Comparison of ENCODE assay signal across 13 cellular contexts in genomic region chr18:59961086-59961485, GRCh38.
DNase-seq lines count a peak whose midpoint lies in the region; ATAC-seq, FAIRE-seq and TF ChIP-seq lines count a peak whose summit lies in the region.
"Had no signal": no experiment of that assay in that cellular context is flagged by ENCODE, and none has a peak within 500 bp of the region (broad histone marks: within the 10 kb centered on the region; RNA-seq: fewer than 3 reads in every experiment).

No MANE protein-coding gene starts in this region.

- WGBS in testis, 2 donors: 71 to 86% methylated on average over 4 of the region's 4 CpGs

- H3K36me3 ChIP-seq in upper lobe of right lung (no peaks in the 10 kb centered on the region), testis (ENCODE audit: low read depth, missing control alignments) (no peaks in the 10 kb centered on the region)
- H3K36me3 ChIP-seq: heart right ventricle, SJSA1 had no signal

- TF ChIP-seq POLR2A in testis (IDR thresholded peaks at IDR 0.05): no peak

- FAIRE-seq in D721Med (lab: Jason Lieb, UNC): no peak
- FAIRE-seq: A549 had no signal

- H3K27ac ChIP-seq in upper lobe of right lung: no peak overlapping the region
- H3K27ac ChIP-seq in testis: no peak overlapping the region
- H3K27ac ChIP-seq: A549, heart right ventricle, psoas muscle, SJSA1 had no signal

- no peaks in the 10 kb centered on the region for H3K4me1 ChIP-seq in upper lobe of right lung
- no peaks in the 10 kb centered on the region for H3K4me1 ChIP-seq in testis
- H3K4me1 ChIP-seq: psoas muscle had no signal

- H3K9me3 ChIP-seq in upper lobe of right lung (no peaks in the 10 kb centered on the region), testis (no peaks in the 10 kb centered on the region)
- H3K9me3 ChIP-seq: A549, heart right ventricle, psoas muscle, SJSA1 had no signal

- TF ChIP-seq CTCF in upper lobe of right lung (IDR thresholded peaks at IDR 0.05) (no peak), D721Med (IDR thresholded peaks at IDR 0.05; ENCODE audit: insufficient read depth, missing control alignments) (no peak), testis (IDR thresholded peaks at IDR 0.05) (no peak)

- intact Hi-C loops in upper lobe of right lung (cut with DNase I) (no loop called here), testis (cut with DNase I; ENCODE audit: low total_unique reads) (no loop called here)

- ATAC-seq in HG02981 (IDR thresholded peaks at IDR 0.05; ENCODE audit: unreplicated experiment) (peak; percentile 91), upper lobe of right lung (peak; percentile 71)
- no peak for ATAC-seq in activated CD4-positive, CD25-positive, alpha-beta regulatory T cell treated with anti-CD3 and anti-CD28 coated beads, Interleukin-2, amount 50 U/mL, for 24 hours
- ATAC-seq: A549, heart right ventricle, psoas muscle had no signal

- DNase-seq in NCI-H2107 treated with DMSO at 0.1 percent for 48 hours (lab: John Stamatoyannopoulos, UW; ENCODE audit: unreplicated experiment) (peak; percentile 43), NCI-H2107 (lab: John Stamatoyannopoulos, UW) (no peak), NCI-H526 (lab: John Stamatoyannopoulos, UW) (peak; percentile 75 to 83), upper lobe of right lung (no peak), D721Med (ENCODE audit: insufficient read length, low spot score) (no peak), testis (no peak)
- DNase-seq: activated naive CD8-positive, alpha-beta T cell treated with anti-CD3 and anti-CD28 coated beads, Interleukin-2, amount 10 ng/mL, durations not matched to agents 7 days and 5 days; heart right ventricle; psoas muscle had no signal

- H3K4me3 ChIP-seq in upper lobe of right lung (no peak overlapping the region), testis (no peak overlapping the region)
- H3K4me3 ChIP-seq: A549, heart right ventricle, psoas muscle, SJSA1 had no signal

- H3K27me3 ChIP-seq in upper lobe of right lung: peaks cover 4% of the 10 kb centered on the region
- no peaks in the 10 kb centered on the region for H3K27me3 ChIP-seq in testis
- H3K27me3 ChIP-seq: SJSA1 had no signal

Comparison
In these comparisons a context has a peak if more than half of its experiments do, and no peak if none do; other contexts are left out.
1. DNase-seq: peak in NCI-H2107 treated with DMSO at 0.1 percent for 48 hours (single experiment) and NCI-H526 (2 of 2); none in NCI-H2107 (single experiment), upper lobe of right lung (single experiment), D721Med (single experiment) and testis (single experiment).
2. ATAC-seq: peak in HG02981 (single experiment) and upper lobe of right lung (single experiment); none in activated CD4-positive, CD25-positive, alpha-beta regulatory T cell treated with anti-CD3 and anti-CD28 coated beads, Interleukin-2, amount 50 U/mL, for 24 hours (0 of 2).